Comparison of ENCODE assay signal across 26 cellular contexts in the genomic region with DNA sequence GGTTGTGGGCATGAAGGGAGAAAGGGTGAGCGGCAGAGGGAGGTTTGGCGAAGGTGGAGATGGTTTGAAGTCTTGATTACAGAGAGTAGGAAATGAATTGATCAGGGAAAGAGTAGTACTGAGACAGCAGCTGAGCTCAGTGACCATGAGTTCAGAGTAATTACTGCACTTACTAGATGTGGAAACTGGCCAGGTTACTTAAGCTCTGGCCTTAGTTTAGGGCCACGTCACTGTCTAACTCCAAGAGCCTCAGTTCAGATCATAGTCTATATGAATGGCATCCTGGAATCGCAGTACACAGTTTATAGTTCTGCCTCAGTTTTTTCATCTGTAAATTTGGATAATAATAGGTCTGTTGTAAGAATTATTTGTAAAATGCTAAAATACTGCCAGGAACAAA.
"Had no signal": no experiment of that assay in that cellular context is flagged by ENCODE, and none has a peak within 500 bp of the region (broad histone marks: within the 10 kb centered on the region; RNA-seq: fewer than 3 reads in every experiment).

No MANE protein-coding gene starts in this region.

- H3K27ac ChIP-seq: brain microvascular endothelial cell, epithelial cell of prostate, esophagus squamous epithelium had no signal

- H3K9me3 ChIP-seq: esophagus squamous epithelium had no signal

- H3K9me3 Mint-ChIP-seq: activated CD4-positive, alpha-beta memory T cell treated with anti-CD3 and anti-CD28 coated beads, Interleukin-2, amount 10 ng/mL, durations not matched to agents 7 days and 5 days; activated CD4-positive, alpha-beta T cell treated with anti-CD3 and anti-CD28 coated beads, Interleukin-2, amount 10 ng/mL, durations not matched to agents 7 days and 5 days; activated T-cell treated with anti-CD3 and anti-CD28 coated beads, Interleukin-2, amount 50 U/mL, for 24 hours; activated T-cell treated with anti-CD3 and anti-CD28 coated beads, Interleukin-2, amount 50 U/mL, for 72 hours had no signal

- ATAC-seq: activated T-cell treated with anti-CD3 and anti-CD28 coated beads, Interleukin-2, amount 50 U/mL, for 72 hours had no signal

- H3K27ac Mint-ChIP-seq: activated CD4-positive, alpha-beta memory T cell treated with anti-CD3 and anti-CD28 coated beads, Interleukin-2, amount 10 ng/mL, durations not matched to agents 7 days and 5 days; activated CD4-positive, alpha-beta T cell treated with anti-CD3 and anti-CD28 coated beads, Interleukin-2, amount 10 ng/mL, durations not matched to agents 7 days and 5 days; activated naive CD8-positive, alpha-beta T cell; activated T-cell treated with anti-CD3 and anti-CD28 coated beads, Interleukin-2, amount 50 U/mL, for 24 hours; activated T-cell treated with anti-CD3 and anti-CD28 coated beads, Interleukin-2, amount 50 U/mL, for 72 hours had no signal

- DNase-seq: activated CD4-positive, alpha-beta memory T cell treated with anti-CD3 and anti-CD28 coated beads, Interleukin-2, amount 10 ng/mL, durations not matched to agents 7 days and 5 days; activated CD4-positive, alpha-beta T cell treated with anti-CD3 and anti-CD28 coated beads for 1 hour; activated CD4-positive, alpha-beta T cell treated with anti-CD3 and anti-CD28 coated beads for 4 hours; activated CD4-positive, alpha-beta T cell treated with anti-CD3 and anti-CD28 coated beads, Interleukin-2, amount 10 ng/mL, durations not matched to agents 7 days and 5 days; activated CD4-positive, alpha-beta T cell treated with anti-CD3 and anti-CD28 coated beads, Interleukin-2, amount 50 U/mL, for 4 hours; activated CD4-positive, CD25-positive, alpha-beta regulatory T cell; activated CD8-positive, alpha-beta memory T cell treated with anti-CD3 and anti-CD28 coated beads, Interleukin-2, amount 50 U/mL, for 48 hours; activated gamma-delta T cell; activated naive CD4-positive, alpha-beta T cell; activated naive CD4-positive, alpha-beta T cell treated with anti-CD3 and anti-CD28 coated beads, Interleukin-2, amount 50 U/mL, for 16 hours; activated T-cell treated with anti-CD3 and anti-CD28 coated beads for 4 hours; activated T-cell treated with anti-CD3 and anti-CD28 coated beads, Interleukin-2, amount 50 U/mL, for 24 hours; activated T-cell treated with anti-CD3 and anti-CD28 coated beads, Interleukin-2, amount 50 U/mL, for 72 hours; amniotic stem cell; anterior cingulate cortex; brain microvascular endothelial cell; caudate nucleus; cortex of kidney; dermis blood vessel endothelial cell; effector CD8-positive, alpha-beta T cell; esophagus squamous epithelium; foreskin fibroblast; head of caudate nucleus; T-helper 2 cell had no signal

- H3K36me3 Mint-ChIP-seq: activated naive CD8-positive, alpha-beta T cell had no signal

- H3K4me1 Mint-ChIP-seq: activated CD4-positive, alpha-beta memory T cell treated with anti-CD3 and anti-CD28 coated beads, Interleukin-2, amount 10 ng/mL, durations not matched to agents 7 days and 5 days; activated CD4-positive, alpha-beta T cell treated with anti-CD3 and anti-CD28 coated beads, Interleukin-2, amount 10 ng/mL, durations not matched to agents 7 days and 5 days had no signal

- H3K4me3 ChIP-seq: esophagus squamous epithelium had no signal

- H3K27me3 ChIP-seq: brain microvascular endothelial cell had no signal

- H3K36me3 ChIP-seq: brain microvascular endothelial cell, esophagus squamous epithelium had no signal

- H3K27me3 Mint-ChIP-seq: activated CD4-positive, alpha-beta memory T cell treated with anti-CD3 and anti-CD28 coated beads, Interleukin-2, amount 10 ng/mL, durations not matched to agents 7 days and 5 days; activated CD4-positive, alpha-beta T cell treated with anti-CD3 and anti-CD28 coated beads, Interleukin-2, amount 10 ng/mL, durations not matched to agents 7 days and 5 days; activated naive CD8-positive, alpha-beta T cell; activated T-cell treated with anti-CD3 and anti-CD28 coated beads, Interleukin-2, amount 50 U/mL, for 24 hours had no signal

- H3K4me1 ChIP-seq: esophagus squamous epithelium had no signal

- H3K4me3 Mint-ChIP-seq: activated CD4-positive, alpha-beta memory T cell treated with anti-CD3 and anti-CD28 coated beads, Interleukin-2, amount 10 ng/mL, durations not matched to agents 7 days and 5 days; activated CD4-positive, alpha-beta T cell treated with anti-CD3 and anti-CD28 coated beads, Interleukin-2, amount 10 ng/mL, durations not matched to agents 7 days and 5 days; activated naive CD8-positive, alpha-beta T cell; activated T-cell treated with anti-CD3 and anti-CD28 coated beads, Interleukin-2, amount 50 U/mL, for 24 hours; activated T-cell treated with anti-CD3 and anti-CD28 coated beads, Interleukin-2, amount 50 U/mL, for 72 hours had no signal
